10 cellular contexts compared by ENCODE assay signal in the genomic region with DNA sequence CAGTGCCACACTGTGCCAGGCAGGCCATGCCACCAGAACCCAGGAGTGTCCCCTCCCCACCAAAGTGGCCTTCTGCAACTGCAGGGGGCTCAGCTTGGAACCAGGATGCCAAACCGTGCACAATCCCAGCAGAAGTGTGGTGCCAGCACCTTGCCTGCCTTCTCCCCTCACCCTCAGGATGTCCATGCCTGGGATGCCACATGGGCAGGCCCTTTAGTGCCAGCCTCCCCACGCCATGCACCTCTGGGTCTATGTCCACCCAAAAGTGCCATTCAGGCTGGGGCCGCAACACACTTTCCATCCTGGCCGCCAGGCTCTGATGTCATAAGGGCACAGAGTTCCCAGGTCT. TPM values are rescaled to one million over a fixed set of nuclear protein-coding genes. Genes with fewer than 3 reads are reported as not detected.
DNase-seq lines count a peak whose midpoint lies in the region; ATAC-seq and TF ChIP-seq lines count a peak whose summit lies in the region.
"Had no signal": no experiment of that assay in that cellular context is flagged by ENCODE, and none has a peak within 500 bp of the region (broad histone marks: within the 10 kb centered on the region; RNA-seq: fewer than 3 reads in every experiment).

No MANE protein-coding gene starts in this region.

- 54% methylated on average over 3 of the region's 4 CpGs for WGBS in right lobe of liver (ENCODE audit: insufficient coverage, low coverage, low lambda C conversion rate, missing lambda C conversion rate)

- no peak for TF ChIP-seq POLR2A in right lobe of liver (IDR thresholded peaks at IDR 0.05)

- H3K9me3 Mint-ChIP-seq in HFFc6 (peaks cover 12% of the 10 kb centered on the region), Caco-2 (ENCODE audit: unreplicated experiment) (peaks cover 12% of the 10 kb centered on the region)
- peaks cover 5% of the 10 kb centered on the region for H3K9me3 Mint-ChIP-seq in stimulated activated memory B cell treated with anti-CD40 and anti-IgM and Interleukin-4, amounts not matched to agents 10 μg/mL and 1 μg/mL and 100 μg/mL, for 72 hours

- POLR2A ChIA-PET in Caco-2 (lab: Charles Lee) = no interaction called here

- peak overlapping the region; percentile 95 for H3K27ac ChIP-seq in brain microvascular endothelial cell
- H3K27ac ChIP-seq in right lobe of liver = peak overlapping the region; percentile 81 to 92 (median 91)

- CTCF ChIA-PET in Caco-2 (lab: Charles Lee) = no interaction called here

- no peaks in the 10 kb centered on the region for H3K9me3 ChIP-seq in right lobe of liver
- H3K9me3 ChIP-seq in Caco-2 = 0 out of 2 replicates have a peak, but pooled peaks cover 8% of the 10 kb centered on the region

- no peak for TF ChIP-seq CTCF in HFFc6 (IDR thresholded peaks at IDR 0.05)
- no peak for TF ChIP-seq CTCF in brain microvascular endothelial cell (IDR thresholded peaks at IDR 0.05; ENCODE audit: low read depth, low read length, missing control alignments)
- no peak for TF ChIP-seq CTCF in right lobe of liver (IDR thresholded peaks at IDR 0.05)
- no peak for TF ChIP-seq CTCF in Caco-2 (IDR thresholded peaks at IDR 0.05; ENCODE audit: insufficient read depth in 1 of 2, low read depth in 1 of 2, low read length in 1 of 2, severe bottlenecking in 1 of 2, unreplicated experiment in 1 of 2)

- H3K27me3 Mint-ChIP-seq in HFFc6 (ENCODE audit: insufficient read depth) (peaks cover 3% of the 10 kb centered on the region; the same call in 1 of the 2 replicates), Caco-2 (ENCODE audit: insufficient read depth, unreplicated experiment) (no peaks in the 10 kb centered on the region)
- peaks cover 28% of the 10 kb centered on the region for H3K27me3 Mint-ChIP-seq in stimulated activated memory B cell treated with anti-CD40 and anti-IgM and Interleukin-4, amounts not matched to agents 10 μg/mL and 1 μg/mL and 100 μg/mL, for 72 hours

- no peaks in the 10 kb centered on the region for H3K27me3 ChIP-seq in brain microvascular endothelial cell (replicated peaks)
- no peaks in the 10 kb centered on the region for H3K27me3 ChIP-seq in right lobe of liver
- no peaks in the 10 kb centered on the region for H3K27me3 ChIP-seq in Caco-2 (replicated peaks; ENCODE audit: control insufficient read depth, insufficient read depth, low read length)

- DNase-seq in HFFc6 = no peak
- no peak for DNase-seq in brain microvascular endothelial cell
- DNase-seq in right lobe of liver = no peak
- DNase-seq in Caco-2 = no peak
- DNase-seq in NCI-H82 treated with DMSO at 0.1 percent for 48 hours (lab: John Stamatoyannopoulos, UW; ENCODE audit: unreplicated experiment) = no peak
- DNase-seq: DMS 273 treated with DMSO at 0.1 percent for 48 hours; stimulated activated CD4-positive, alpha-beta T cell treated with anti-CD3 and anti-CD28 coated beads, Interleukin-12 subunit alpha, Interleukin-12 subunit beta, amount 100 ng/mL, for 4 hours had no signal

- in situ Hi-C loops in brain microvascular endothelial cell (cut with HindIII; ENCODE audit: low pct_ligation_motif_present, low sequenced_read_pairs) = no loop called here

- H3K4me3 ChIP-seq in brain microvascular endothelial cell (ENCODE audit: low read depth, low read length) (no peak overlapping the region), right lobe of liver (no peak overlapping the region), Caco-2 (ENCODE audit: low read depth, low read length) (no peak overlapping the region)

- H3K36me3 Mint-ChIP-seq in HFFc6 (ENCODE audit: low read depth) = peaks cover 16% of the 10 kb centered on the region
- H3K36me3 Mint-ChIP-seq in stimulated activated memory B cell treated with anti-CD40 and anti-IgM and Interleukin-4, amounts not matched to agents 10 μg/mL and 1 μg/mL and 100 μg/mL, for 72 hours = peaks cover 6% of the 10 kb centered on the region
- H3K36me3 Mint-ChIP-seq in Caco-2 (ENCODE audit: insufficient read depth, unreplicated experiment) = peaks cover 4% of the 10 kb centered on the region

- H3K4me3 Mint-ChIP-seq in HFFc6 (peak overlapping the region; percentile 85), Caco-2 (ENCODE audit: unreplicated experiment) (no peak overlapping the region)
- H3K4me3 Mint-ChIP-seq in stimulated activated memory B cell treated with anti-CD40 and anti-IgM and Interleukin-4, amounts not matched to agents 10 μg/mL and 1 μg/mL and 100 μg/mL, for 72 hours = no peak overlapping the region

- ATAC-seq in right lobe of liver (no peak), GM21528 (IDR thresholded peaks at IDR 0.05; ENCODE audit: low FRiP score, unreplicated experiment) (no peak), GM19395 (IDR thresholded peaks at IDR 0.05; ENCODE audit: unreplicated experiment) (no peak)
- ATAC-seq in stimulated activated memory B cell treated with anti-CD40 and anti-IgM and Interleukin-4, amounts not matched to agents 10 μg/mL and 1 μg/mL and 100 μg/mL, for 72 hours = no peak

- peaks cover 0 to 68% (median 38%) of the 10 kb centered on the region in 4 donors for H3K4me1 ChIP-seq in right lobe of liver
- H3K4me1 ChIP-seq in Caco-2 = peaks cover 18% of the 10 kb centered on the region

- no TSS peak for BruUV-seq in Caco-2 (replicated peaks; lab: Mats Ljungman, UMichigan)

- no peaks in the 10 kb centered on the region for H3K36me3 ChIP-seq in brain microvascular endothelial cell (replicated peaks)
- no peaks in the 10 kb centered on the region for H3K36me3 ChIP-seq in right lobe of liver
- no peaks in the 10 kb centered on the region for H3K36me3 ChIP-seq in Caco-2 (ENCODE audit: control insufficient read depth, insufficient read depth, low read length)

- H3K4me1 Mint-ChIP-seq in HFFc6 (ENCODE audit: low read depth) = peaks cover 49% of the 10 kb centered on the region
- peaks cover 44% of the 10 kb centered on the region for H3K4me1 Mint-ChIP-seq in stimulated activated memory B cell treated with anti-CD40 and anti-IgM and Interleukin-4, amounts not matched to agents 10 μg/mL and 1 μg/mL and 100 μg/mL, for 72 hours
- H3K4me1 Mint-ChIP-seq in Caco-2 (ENCODE audit: low read depth, unreplicated experiment) = peaks cover 30% of the 10 kb centered on the region

- intact Hi-C loops in right lobe of liver (cut with DNase I) = no loop called here
- intact Hi-C loops in Caco-2 (cut with micrococcal nuclease; ENCODE audit: unreplicated experiment) = no loop called here

- H3K27ac Mint-ChIP-seq in HFFc6 = peak overlapping the region; percentile 100
- peak overlapping the region; percentile 63 for H3K27ac Mint-ChIP-seq in stimulated activated memory B cell treated with anti-CD40 and anti-IgM and Interleukin-4, amounts not matched to agents 10 μg/mL and 1 μg/mL and 100 μg/mL, for 72 hours
- no peak overlapping the region for H3K27ac Mint-ChIP-seq in Caco-2 (ENCODE audit: unreplicated experiment)

RNA-seq across cellular contexts. Expression of a gene that starts 8.7 kb away (rescaled TPM):
- total RNA-seq in HFFc6 (2021; fragmentation: NEBNext Ultra II Directional; extraction: Animal tissue kit (Norgen Biotek cat#: 25700)) = 10 to 100 TPM; 20.4 to 24.1 (median 22.2) TPM
- total RNA-seq in right lobe of liver (10 to 100 TPM; 10.9 to 18.1 (median 14.0) TPM), Caco-2 (2022) (26.7 and 32.6 TPM in 2 replicates)

RNA-seq across cellular contexts. Expression of a gene that starts 15.7 kb away (rescaled TPM):
- total RNA-seq in HFFc6 (2021; fragmentation: NEBNext Ultra II Directional; extraction: Animal tissue kit (Norgen Biotek cat#: 25700)) = 10 to 100 TPM; 49.1 to 54.8 (median 52.0) TPM
- 10 to 100 TPM in 5 of 6 experiments, 1 to 10 TPM in 1; 9.6 to 27.5 (median 18.5) TPM for total RNA-seq in right lobe of liver
- 35.0 and 37.6 TPM in 2 replicates for total RNA-seq in Caco-2 (2022)
